ENCODE assay signal across 8 cellular contexts in the genomic region with DNA sequence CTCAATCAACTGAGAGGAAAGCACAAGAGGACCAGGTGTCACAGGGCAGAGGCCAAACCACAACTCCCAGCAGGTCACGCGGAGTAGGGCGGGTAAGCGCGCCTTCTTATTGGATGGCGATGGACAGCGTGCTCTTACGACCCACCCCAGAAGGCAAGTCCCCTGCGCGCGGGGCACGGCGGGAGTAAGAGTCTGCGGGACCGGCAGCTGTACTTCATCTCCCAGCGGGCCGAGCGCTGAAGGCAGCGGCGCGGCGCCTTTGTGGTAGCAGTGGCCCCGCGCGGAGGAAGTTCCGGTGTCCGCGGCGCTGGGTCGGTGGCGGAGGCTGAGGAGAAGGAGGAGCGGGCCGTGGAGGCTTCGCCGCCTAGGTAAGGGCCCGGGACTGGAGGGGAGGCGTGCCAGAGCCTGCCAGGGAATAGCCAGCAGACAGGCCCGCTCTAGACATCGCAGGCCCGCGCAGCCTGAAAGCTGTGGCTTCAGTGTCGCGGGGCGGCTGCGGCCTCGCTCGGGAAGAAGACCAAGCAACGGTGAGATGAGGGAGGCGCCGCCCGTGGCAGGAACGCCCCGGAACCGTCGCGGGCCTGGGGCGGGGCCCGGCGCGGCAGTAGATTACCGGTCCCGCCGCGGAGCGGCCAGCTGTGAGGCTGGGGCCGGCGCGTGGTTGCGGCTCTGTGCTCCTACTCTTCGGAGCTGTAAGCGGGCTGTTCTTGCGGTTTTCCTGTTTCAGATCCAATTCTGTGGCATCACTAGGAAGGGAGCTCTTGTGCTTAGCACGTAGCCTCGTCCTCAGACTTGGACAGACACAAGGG. TPM values are rescaled to one million over a fixed set of nuclear protein-coding genes. Genes with fewer than 3 reads are reported as not detected.
DNase-seq lines count a peak whose midpoint lies in the region; ATAC-seq and TF ChIP-seq lines count a peak whose summit lies in the region.

A gene with protein sequence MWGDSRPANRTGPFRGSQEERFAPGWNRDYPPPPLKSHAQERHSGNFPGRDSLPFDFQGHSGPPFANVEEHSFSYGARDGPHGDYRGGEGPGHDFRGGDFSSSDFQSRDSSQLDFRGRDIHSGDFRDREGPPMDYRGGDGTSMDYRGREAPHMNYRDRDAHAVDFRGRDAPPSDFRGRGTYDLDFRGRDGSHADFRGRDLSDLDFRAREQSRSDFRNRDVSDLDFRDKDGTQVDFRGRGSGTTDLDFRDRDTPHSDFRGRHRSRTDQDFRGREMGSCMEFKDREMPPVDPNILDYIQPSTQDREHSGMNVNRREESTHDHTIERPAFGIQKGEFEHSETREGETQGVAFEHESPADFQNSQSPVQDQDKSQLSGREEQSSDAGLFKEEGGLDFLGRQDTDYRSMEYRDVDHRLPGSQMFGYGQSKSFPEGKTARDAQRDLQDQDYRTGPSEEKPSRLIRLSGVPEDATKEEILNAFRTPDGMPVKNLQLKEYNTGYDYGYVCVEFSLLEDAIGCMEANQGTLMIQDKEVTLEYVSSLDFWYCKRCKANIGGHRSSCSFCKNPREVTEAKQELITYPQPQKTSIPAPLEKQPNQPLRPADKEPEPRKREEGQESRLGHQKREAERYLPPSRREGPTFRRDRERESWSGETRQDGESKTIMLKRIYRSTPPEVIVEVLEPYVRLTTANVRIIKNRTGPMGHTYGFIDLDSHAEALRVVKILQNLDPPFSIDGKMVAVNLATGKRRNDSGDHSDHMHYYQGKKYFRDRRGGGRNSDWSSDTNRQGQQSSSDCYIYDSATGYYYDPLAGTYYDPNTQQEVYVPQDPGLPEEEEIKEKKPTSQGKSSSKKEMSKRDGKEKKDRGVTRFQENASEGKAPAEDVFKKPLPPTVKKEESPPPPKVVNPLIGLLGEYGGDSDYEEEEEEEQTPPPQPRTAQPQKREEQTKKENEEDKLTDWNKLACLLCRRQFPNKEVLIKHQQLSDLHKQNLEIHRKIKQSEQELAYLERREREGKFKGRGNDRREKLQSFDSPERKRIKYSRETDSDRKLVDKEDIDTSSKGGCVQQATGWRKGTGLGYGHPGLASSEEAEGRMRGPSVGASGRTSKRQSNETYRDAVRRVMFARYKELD (plus strand): TSS at position 293 of the 809 bp plus-strand sequence. CDS start 22,492 bp downstream, outside the sequence.

- H3K4me3 Mint-ChIP-seq in GM23338 (peak within 1 kb of the TSS; percentile 98), naive B cell (peak within 1 kb of the TSS; percentile 90 to 100 (median 98))
- peak within 1 kb of the TSS; percentile 90 for H3K4me3 Mint-ChIP-seq in stimulated activated memory B cell treated with anti-CD40 and anti-IgM and Interleukin-4, amounts not matched to agents 10 μg/mL and 1 μg/mL and 100 μg/mL, for 72 hours

- peaks cover 3% of the 10 kb centered on the region; the same call in 1 of the 2 replicates for H3K9me3 ChIP-seq in DOHH2 (ENCODE audit: control insufficient read depth, insufficient read depth, low read length)

- peaks cover 10% of the 10 kb centered on the region; the same call in 2 of the 3 replicates for H3K36me3 Mint-ChIP-seq in GM23338 (ENCODE audit: low read depth)
- no peaks in the 10 kb centered on the region for H3K36me3 Mint-ChIP-seq in naive B cell
- H3K36me3 Mint-ChIP-seq in stimulated activated memory B cell treated with anti-CD40 and anti-IgM and Interleukin-4, amounts not matched to agents 10 μg/mL and 1 μg/mL and 100 μg/mL, for 72 hours, result peaks cover 15% of the 10 kb centered on the region

- H3K27me3 ChIP-seq in DOHH2 (ENCODE audit: control insufficient read depth, low read length), result no peaks in the 10 kb centered on the region
- H3K27me3 ChIP-seq in GM23338 (ENCODE audit: insufficient read depth), result no peaks in the 10 kb centered on the region

- H3K27ac Mint-ChIP-seq in GM23338 (peak within 1 kb of the TSS; percentile 94), naive B cell (peak within 1 kb of the TSS; percentile 95 to 100 (median 98))
- peak within 1 kb of the TSS; percentile 95 for H3K27ac Mint-ChIP-seq in stimulated activated memory B cell treated with anti-CD40 and anti-IgM and Interleukin-4, amounts not matched to agents 10 μg/mL and 1 μg/mL and 100 μg/mL, for 72 hours

- H3K9me3 Mint-ChIP-seq in GM23338 (no peaks in the 10 kb centered on the region), naive B cell (no peaks in the 10 kb centered on the region)
- peaks cover 4% of the 10 kb centered on the region for H3K9me3 Mint-ChIP-seq in stimulated activated memory B cell treated with anti-CD40 and anti-IgM and Interleukin-4, amounts not matched to agents 10 μg/mL and 1 μg/mL and 100 μg/mL, for 72 hours

- H3K79me2 ChIP-seq in DOHH2 (ENCODE audit: control insufficient read depth, low read length) (peaks cover 55% of the 10 kb centered on the region), GM23338 (replicated peaks; ENCODE audit: insufficient read depth) (peaks cover 47% of the 10 kb centered on the region)

- peak within 1 kb of the TSS; percentile 97 for H3K27ac ChIP-seq in DOHH2 (ENCODE audit: low read depth, low read length)
- H3K27ac ChIP-seq in GM23338 (ENCODE audit: low read depth), result peak within 1 kb of the TSS; percentile 87; the same call in 1 of the 2 replicates

- H3K36me3 ChIP-seq in DOHH2 (ENCODE audit: control insufficient read depth, low read length) (peaks cover 42% of the 10 kb centered on the region), GM23338 (ENCODE audit: insufficient read depth) (peaks cover 3% of the 10 kb centered on the region; the same call in 1 of the 2 replicates)

- DNase-seq in GM23338 (ENCODE audit: low spot score), result peak; percentile 100
- DNase-seq in LHCN-M2 (ENCODE audit: low read depth), result peak; percentile 99
- peak; percentile 98 for DNase-seq in RPMI8226
- DNase-seq in activated T-helper 1 cell treated with anti-CD3 and anti-CD28 coated beads, Interleukin-2, amount 50 U/mL, for 16 hours (ENCODE audit: low read depth in 1 of 2, low spot score in 1 of 2), result peak; percentile 83 to 90
- peak; percentile 98 for DNase-seq in fibroblast of gingiva (ENCODE audit: low read depth)
- peak; percentile 95 for DNase-seq in naive B cell

- peak within 1 kb of the TSS; percentile 90 for H3K4me3 ChIP-seq in DOHH2 (ENCODE audit: low read length)
- peak within 1 kb of the TSS; percentile 97 for H3K4me3 ChIP-seq in GM23338

- H3K4me2 ChIP-seq in DOHH2 (ENCODE audit: low read length) (peak within 1 kb of the TSS; percentile 82), GM23338 (peak within 1 kb of the TSS; percentile 85)

- no peaks in the 10 kb centered on the region for H3K9me2 ChIP-seq in DOHH2 (replicated peaks; ENCODE audit: control insufficient read depth, low read length)
- no peaks in the 10 kb centered on the region for H3K9me2 ChIP-seq in GM23338 (ENCODE audit: insufficient read depth)

- H3K27me3 Mint-ChIP-seq in GM23338 (ENCODE audit: insufficient read depth, low read depth, poor library complexity) (peaks cover 12% of the 10 kb centered on the region), naive B cell (no peaks in the 10 kb centered on the region)
- H3K27me3 Mint-ChIP-seq in stimulated activated memory B cell treated with anti-CD40 and anti-IgM and Interleukin-4, amounts not matched to agents 10 μg/mL and 1 μg/mL and 100 μg/mL, for 72 hours, result no peaks in the 10 kb centered on the region

- H3K4me1 Mint-ChIP-seq in GM23338 (no peaks in the 10 kb centered on the region), naive B cell (peaks cover 26 to 42% (median 35%) of the 10 kb centered on the region in 3 donors)
- H3K4me1 Mint-ChIP-seq in stimulated activated memory B cell treated with anti-CD40 and anti-IgM and Interleukin-4, amounts not matched to agents 10 μg/mL and 1 μg/mL and 100 μg/mL, for 72 hours, result peaks cover 39% of the 10 kb centered on the region

- TF ChIP-seq CTCF in DOHH2 (IDR thresholded peaks at IDR 0.05; ENCODE audit: low read depth, low read length, poor library complexity, severe bottlenecking) (no peak), GM23338 (conservative IDR thresholded peaks at IDR 0.05; ENCODE audit: low read depth in 2 of 2) (no peak)

- H3F3A ChIP-seq in DOHH2 (ENCODE audit: control insufficient read depth, insufficient read depth) (peaks cover 45% of the 10 kb centered on the region), GM23338 (replicated peaks; ENCODE audit: low read depth) (no peaks in the 10 kb centered on the region; the same call in 1 of the 2 replicates)

- peak within 1 kb of the TSS; percentile 84 for H2AFZ ChIP-seq in GM23338

- H4K20me1 ChIP-seq in DOHH2 (ENCODE audit: control insufficient read depth, insufficient read depth, low read depth, low read length) (no peaks in the 10 kb centered on the region), GM23338 (replicated peaks; ENCODE audit: insufficient read depth) (peaks cover 31% of the 10 kb centered on the region)

- peak; percentile 98 for ATAC-seq in GM23338
- peak; percentile 91 to 92 for ATAC-seq in naive B cell (ENCODE audit: low read depth in 2 of 2)
- ATAC-seq in stimulated activated memory B cell treated with anti-CD40 and anti-IgM and Interleukin-4, amounts not matched to agents 10 μg/mL and 1 μg/mL and 100 μg/mL, for 72 hours, result peak; percentile 99

- H3K4me1 ChIP-seq in DOHH2 (ENCODE audit: control insufficient read depth, low read length) (peaks cover 46% of the 10 kb centered on the region), GM23338 (ENCODE audit: insufficient read depth) (no peaks in the 10 kb centered on the region)

TF ChIP-seq in GM23338, 12 proteins besides CTCF, POLR2A, EP300 and RAD21 (continues in another document):
- TF ChIP-seq ZNF114 (CRISPR knock-in tag; IDR thresholded peaks at IDR 0.05), result no peak
- peak; percentile 85 for TF ChIP-seq CREB1 (CRISPR knock-in tag; IDR thresholded peaks at IDR 0.05; ENCODE audit: low read depth)

RNA-seq across cellular contexts. Expression of the gene that starts here (rescaled TPM):
- total RNA-seq in GM23338 (2014; rRNA removed; shearing (Covaris generic)), result 62.0 and 66.6 TPM in 2 replicates
- polyA plus RNA-seq in GM23338 (2016; fragmentation: Nextera tagmentation; extraction: Ambion mirVana) (76.2 and 97.6 TPM in 2 replicates), naive B cell (ENCODE audit: low read depth in 6 of 6) (10 to 100 TPM; 32.6 to 89.1 (median 50.0) TPM)
- total RNA-seq in LHCN-M2 (2014; rRNA removed), result 41.3 and 43.9 TPM in 2 replicates
- 18.9 TPM for polyA plus RNA-seq in LHCN-M2 (2012)

Comparison
In these comparisons a context has a peak if more than half of its experiments do, and no peak if none do; other contexts are left out.
1. Peak in every context shown above with its lines: DNase-seq, ATAC-seq, H3K4me3 ChIP-seq and H3K27ac ChIP-seq.